ENCODE assay signal across 14 cellular contexts in genomic region chr20:40275738-40276137, GRCh38.
"Had no signal": no experiment of that assay in that cellular context is flagged by ENCODE, and none has a peak within 500 bp of the region (broad histone marks: within the 10 kb centered on the region; RNA-seq: fewer than 3 reads in every experiment).

No MANE protein-coding gene starts in this region.

- H3K36me3 ChIP-seq: gastrocnemius medialis, heart right ventricle, thyroid gland, vagina had no signal

- H3K4me3 Mint-ChIP-seq: activated CD4-positive, alpha-beta memory T cell treated with anti-CD3 and anti-CD28 coated beads for 36 hours; activated T-cell treated with anti-CD3 and anti-CD28 coated beads, Interleukin-2, amount 50 U/mL, for 72 hours; mesothelial cell of epicardium; T-helper 17 cell had no signal

- H3K27me3 ChIP-seq: gastrocnemius medialis, thyroid gland, vagina had no signal

- H3K4me1 Mint-ChIP-seq: T-helper 17 cell had no signal

- FAIRE-seq: astrocyte, endothelial cell of umbilical vein had no signal

- H2AFZ ChIP-seq: parathyroid adenoma had no signal

- H3K9ac ChIP-seq: parathyroid adenoma had no signal

- H3K9me3 ChIP-seq: gastrocnemius medialis, heart right ventricle, thyroid gland, vagina had no signal

- H3K27ac Mint-ChIP-seq: activated CD4-positive, alpha-beta memory T cell treated with anti-CD3 and anti-CD28 coated beads for 36 hours; activated T-cell treated with anti-CD3 and anti-CD28 coated beads, Interleukin-2, amount 50 U/mL, for 72 hours; mesothelial cell of epicardium; T-helper 17 cell had no signal

- DNase-seq: activated CD4-positive, alpha-beta memory T cell treated with anti-CD3 and anti-CD28 coated beads for 36 hours; activated CD4-positive, CD25-positive, alpha-beta regulatory T cell treated with anti-CD3 and anti-CD28 coated beads, Interleukin-2, amount 50 U/mL, for 72 hours; activated naive CD4-positive, alpha-beta T cell; activated T-cell treated with anti-CD3 and anti-CD28 coated beads, Interleukin-2, amount 50 U/mL, for 72 hours; kidney glomerular epithelial cell; T-helper 17 cell; thyroid gland had no signal

- H3K27ac ChIP-seq: gastrocnemius medialis, heart right ventricle, parathyroid adenoma, thyroid gland, vagina had no signal

- H3K79me2 ChIP-seq: parathyroid adenoma had no signal

- H3K4me1 ChIP-seq: parathyroid adenoma had no signal

- H3K36me3 Mint-ChIP-seq: activated CD4-positive, alpha-beta memory T cell treated with anti-CD3 and anti-CD28 coated beads for 36 hours; mesothelial cell of epicardium had no signal

- H3K4me3 ChIP-seq: gastrocnemius medialis, heart right ventricle, thyroid gland, vagina had no signal

- ATAC-seq: activated T-cell treated with anti-CD3 and anti-CD28 coated beads, Interleukin-2, amount 50 U/mL, for 72 hours; T-helper 17 cell had no signal

- H3K27me3 Mint-ChIP-seq: activated CD4-positive, alpha-beta memory T cell treated with anti-CD3 and anti-CD28 coated beads for 36 hours had no signal

- H3K9me3 Mint-ChIP-seq: activated CD4-positive, alpha-beta memory T cell treated with anti-CD3 and anti-CD28 coated beads for 36 hours; mesothelial cell of epicardium had no signal
